In genomic region chr19:8513687-8514504, GRCh38 we compare ENCODE assay signal across 8 cellular contexts. TPM values are rescaled to one million over a fixed set of nuclear protein-coding genes. Genes with fewer than 3 reads are reported as not detected.
DNase-seq lines count a peak whose midpoint lies in the region; ATAC-seq and TF ChIP-seq lines count a peak whose summit lies in the region.

Gene ZNF414, minus strand, starts transcription at chr19:8514167. Its CDS starts 121 bp downstream, at chr19:8514046.

- peaks cover 6% of the 10 kb centered on the region for H3K36me3 ChIP-seq in ectodermal cell (ENCODE audit: control insufficient read depth, insufficient read depth, low read length)
- peaks cover 9% of the 10 kb centered on the region for H3K36me3 ChIP-seq in lower lobe of right lung

- DNase-seq in COLO668 (lab: John Stamatoyannopoulos, UW; ENCODE audit: unreplicated experiment), result peak; percentile 95
- peak; percentile 100 for DNase-seq in GM20000 (ENCODE audit: low spot score)
- DNase-seq in HT-29 (ENCODE audit: low spot score), result peak; percentile 89
- DNase-seq in NK-92 treated with Interleukin-12 subunit alpha and Interleukin-12 subunit beta, amount 100 ng/mL, for 24 hours (lab: John Stamatoyannopoulos, UW), result peak; percentile 93
- peak; percentile 90 to 98 for DNase-seq in activated CD8-positive, alpha-beta memory T cell treated with anti-CD3 and anti-CD28 coated beads for 1 hour (ENCODE audit: extremely low read depth in 1 of 2, low read depth in 1 of 2)
- DNase-seq in lower lobe of right lung, result peak; percentile 97
- DNase-seq in stimulated activated CD4-positive, alpha-beta T cell treated with anti-CD3 and anti-CD28 coated beads, TNF-alpha, amount 100 ng/mL, for 1 hour (ENCODE audit: low read depth in 3 of 3, low spot score in 1 of 3), result peak; percentile 91 to 99 (median 95)

- H3K27me3 ChIP-seq in ectodermal cell (ENCODE audit: control insufficient read depth, insufficient read depth, low read length, poor library complexity, severe bottlenecking) (no peaks in the 10 kb centered on the region), lower lobe of right lung (ENCODE audit: low read depth) (no peaks in the 10 kb centered on the region)

- intact Hi-C loops in lower lobe of right lung (cut with DNase I), result no loop called here

- peak within 1 kb of the TSS; percentile 71 for H3K4me3 ChIP-seq in ectodermal cell (ENCODE audit: insufficient read depth, low read depth, low read length)
- peak within 1 kb of the TSS; percentile 67 for H3K4me3 ChIP-seq in lower lobe of right lung

- H3K4me1 ChIP-seq in ectodermal cell (ENCODE audit: control insufficient read depth, insufficient read depth, low read length), result peaks cover 9% of the 10 kb centered on the region
- H3K4me1 ChIP-seq in lower lobe of right lung, result peaks cover 30% of the 10 kb centered on the region

- peak within 1 kb of the TSS; percentile 83 for H3K27ac ChIP-seq in ectodermal cell (ENCODE audit: insufficient read depth, low read depth, low read length, poor library complexity, severe bottlenecking)
- peak within 1 kb of the TSS; percentile 98 for H3K27ac ChIP-seq in lower lobe of right lung

- no peak for TF ChIP-seq CTCF in GM20000 (IDR thresholded peaks at IDR 0.05; ENCODE audit: extremely low read depth, missing control alignments)
- no peak for TF ChIP-seq CTCF in lower lobe of right lung (IDR thresholded peaks at IDR 0.05)

- 5 to 6% methylated on average over 70 of the region's 70 CpGs for WGBS in ectodermal cell, 2 experiments

- H3K9me3 ChIP-seq in ectodermal cell (ENCODE audit: control insufficient read depth, low read length) (no peaks in the 10 kb centered on the region), lower lobe of right lung (no peaks in the 10 kb centered on the region)

- peak; percentile 96 to 97 for ATAC-seq in lower lobe of right lung

RNA-seq across cellular contexts. Expression of gene ZNF414, which starts in this region (rescaled TPM):
- total RNA-seq in HT-29 (2014; rRNA removed; shearing (Covaris generic)), result 9.8 and 15.7 TPM in 2 replicates
- polyA plus RNA-seq in ectodermal cell (2013, experiment 1 of 4), result 34.1 TPM
- polyA plus RNA-seq in ectodermal cell (2013, experiment 2 of 4), result 26.8 TPM
- polyA plus RNA-seq in ectodermal cell (2013, experiment 3 of 4), result 25.8 TPM
- 29.2 TPM for polyA plus RNA-seq in ectodermal cell (2013, experiment 4 of 4)
- total RNA-seq in lower lobe of right lung, result 21.6 TPM

Comparison
In these comparisons a context has a peak if more than half of its experiments do, and no peak if none do; other contexts are left out.
1. Peak in every context shown above with its lines: DNase-seq, ATAC-seq, H3K4me3 ChIP-seq and H3K27ac ChIP-seq.